Comparison of ENCODE assay signal across 1 cellular context in the genomic region with DNA sequence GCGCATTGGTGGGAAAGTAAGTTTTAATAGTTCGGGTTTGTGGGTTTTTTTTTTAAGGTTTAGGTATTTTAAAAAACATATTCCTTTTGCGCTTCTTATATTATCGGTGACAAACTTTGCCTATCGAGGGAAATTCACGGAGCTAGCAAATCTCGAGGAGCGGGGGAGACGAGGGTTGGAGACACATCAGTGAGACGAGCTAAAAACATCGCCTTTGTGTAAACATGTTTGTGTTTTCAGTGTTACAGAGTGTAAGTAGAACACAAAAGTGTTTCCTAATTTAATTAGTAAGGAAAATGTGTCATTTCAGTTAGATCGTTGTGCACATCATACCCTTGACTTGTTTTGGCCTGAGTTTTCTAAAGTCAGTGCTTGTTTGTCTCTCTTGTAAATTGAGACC.
TF ChIP-seq lines count a peak whose summit lies in the region.

No MANE protein-coding gene starts in this region.

TF ChIP-seq in H1, 55 proteins besides CTCF, POLR2A, EP300 and RAD21 (continued from another document):
- no peak for TF ChIP-seq SIRT6 (IDR thresholded peaks at IDR 0.05; ENCODE audit: low read length)
- no peak for TF ChIP-seq GABPA (IDR thresholded peaks at IDR 0.05; ENCODE audit: borderline replicate concordance, insufficient read depth, low read length)
- no peak for TF ChIP-seq GTF2F1 (IDR thresholded peaks at IDR 0.05; ENCODE audit: borderline replicate concordance, low read depth, low read length)
- no peak for TF ChIP-seq BACH1 (IDR thresholded peaks at IDR 0.05; ENCODE audit: low read length)
- no peak for TF ChIP-seq SAP30 (IDR thresholded peaks at IDR 0.05; ENCODE audit: insufficient read depth, insufficient replicate concordance, low read length)
